ENCODE assay signal across 6 cellular contexts in genomic region chrX:37910186-37910585, GRCh38.
"Had no signal": no experiment of that assay in that cellular context is flagged by ENCODE, and none has a peak within 500 bp of the region (broad histone marks: within the 10 kb centered on the region; RNA-seq: fewer than 3 reads in every experiment).

No MANE protein-coding gene starts in this region.

- H3K4me2 ChIP-seq: GM23338 had no signal

- ATAC-seq: GM23338, K562 had no signal

- H2AFZ ChIP-seq: GM23338 had no signal

- DNase-seq: H9, HCEC 1CT, HFFc6, IMR-90 had no signal

- H3K4me3 ChIP-seq: GM23338, K562 had no signal
